ENCODE assay signal across 38 cellular contexts in genomic region chr1:95332754-95333153, GRCh38.
"Had no signal": no experiment of that assay in that cellular context is flagged by ENCODE, and none has a peak within 500 bp of the region (broad histone marks: within the 10 kb centered on the region; RNA-seq: fewer than 3 reads in every experiment).

No MANE protein-coding gene starts in this region.

- H3K4me1 Mint-ChIP-seq: activated CD4-positive, alpha-beta memory T cell treated with anti-CD3 and anti-CD28 coated beads, Interleukin-2, amount 10 ng/mL, durations not matched to agents 7 days and 5 days; activated CD4-positive, alpha-beta T cell treated with anti-CD3 and anti-CD28 coated beads for 36 hours; activated CD4-positive, alpha-beta T cell treated with anti-CD3 and anti-CD28 coated beads, Interleukin-2, amount 10 ng/mL, durations not matched to agents 24 days and 14 days; activated CD8-positive, alpha-beta memory T cell treated with anti-CD3 and anti-CD28 coated beads, Interleukin-2, amount 10 ng/mL, durations not matched to agents 7 days and 5 days; activated naive CD4-positive, alpha-beta T cell treated with anti-CD3 and anti-CD28 coated beads, Interleukin-2, amount 10 ng/mL, durations not matched to agents 7 days and 5 days; activated naive CD4-positive, alpha-beta T cell treated with anti-CD3 and anti-CD28 coated beads, Interleukin-2, amount 50 U/mL, for 24 hours; activated naive CD8-positive, alpha-beta T cell treated with anti-CD3 and anti-CD28 coated beads, Interleukin-2, amount 10 ng/mL, durations not matched to agents 7 days and 5 days; activated naive CD8-positive, alpha-beta T cell treated with anti-CD3 and anti-CD28 coated beads, Interleukin-2, amount 50 U/mL, for 24 hours; brain; central memory CD8-positive, alpha-beta T cell; WTC11 had no signal

- H3K4me1 ChIP-seq: ascending aorta had no signal

- H3K9me3 Mint-ChIP-seq: activated CD4-positive, alpha-beta memory T cell treated with anti-CD3 and anti-CD28 coated beads, Interleukin-2, amount 10 ng/mL, durations not matched to agents 7 days and 5 days; activated CD4-positive, alpha-beta T cell treated with anti-CD3 and anti-CD28 coated beads, Interleukin-2, amount 10 ng/mL, durations not matched to agents 24 days and 14 days; activated naive CD4-positive, alpha-beta T cell treated with anti-CD3 and anti-CD28 coated beads, Interleukin-2, amount 10 ng/mL, durations not matched to agents 7 days and 5 days; activated naive CD4-positive, alpha-beta T cell treated with anti-CD3 and anti-CD28 coated beads, Interleukin-2, amount 50 U/mL, for 24 hours; activated naive CD8-positive, alpha-beta T cell treated with anti-CD3 and anti-CD28 coated beads, Interleukin-2, amount 10 ng/mL, durations not matched to agents 7 days and 5 days; activated naive CD8-positive, alpha-beta T cell treated with anti-CD3 and anti-CD28 coated beads, Interleukin-2, amount 50 U/mL, for 24 hours; activated T-cell treated with anti-CD3 and anti-CD28 coated beads, Interleukin-2, amount 50 U/mL, for 24 hours; activated T-helper 2 cell treated with anti-CD3 and anti-CD28 coated beads, Interferon-gamma antibody, Interleukin-2, Interleukin-4, amounts not matched to agents 10 μg/mL and 5 μg/mL and 100 μg/mL, durations not matched to agents 14 hours and 24 hours and 36 hours; brain; central memory CD8-positive, alpha-beta T cell; T-helper 1 cell treated with Interleukin-12 subunit alpha and Interleukin-12 subunit beta and Interleukin-4 antibody, amounts not matched to agents 30 μg/mL and 1 μg/mL, for 36 hours; T-helper 2 cell treated with Interferon-gamma antibody and Interleukin-4, amounts not matched to agents 5 μg/mL and 100 μg/mL, for 36 hours; WTC11 had no signal

- H3K4me3 Mint-ChIP-seq: activated CD4-positive, alpha-beta memory T cell treated with anti-CD3 and anti-CD28 coated beads, Interleukin-2, amount 10 ng/mL, durations not matched to agents 7 days and 5 days; activated CD4-positive, alpha-beta T cell treated with anti-CD3 and anti-CD28 coated beads for 36 hours; activated CD4-positive, alpha-beta T cell treated with anti-CD3 and anti-CD28 coated beads, Interleukin-2, amount 10 ng/mL, durations not matched to agents 24 days and 14 days; activated CD8-positive, alpha-beta memory T cell treated with anti-CD3 and anti-CD28 coated beads, Interleukin-2, amount 10 ng/mL, durations not matched to agents 7 days and 5 days; activated CD8-positive, alpha-beta T cell treated with anti-CD3 and anti-CD28 coated beads, Interleukin-2, amount 10 ng/mL, durations not matched to agents 7 days and 5 days; activated naive CD4-positive, alpha-beta T cell treated with anti-CD3 and anti-CD28 coated beads, Interleukin-2, amount 10 ng/mL, durations not matched to agents 7 days and 5 days; activated naive CD4-positive, alpha-beta T cell treated with anti-CD3 and anti-CD28 coated beads, Interleukin-2, amount 50 U/mL, for 24 hours; activated naive CD8-positive, alpha-beta T cell; activated naive CD8-positive, alpha-beta T cell treated with anti-CD3 and anti-CD28 coated beads, Interleukin-2, amount 10 ng/mL, durations not matched to agents 7 days and 5 days; activated naive CD8-positive, alpha-beta T cell treated with anti-CD3 and anti-CD28 coated beads, Interleukin-2, amount 50 U/mL, for 24 hours; activated T-cell treated with anti-CD3 and anti-CD28 coated beads, Interleukin-2, amount 50 U/mL, for 24 hours; brain; central memory CD8-positive, alpha-beta T cell; T-helper 1 cell treated with Interleukin-12 subunit alpha and Interleukin-12 subunit beta and Interleukin-4 antibody, amounts not matched to agents 30 μg/mL and 1 μg/mL, for 36 hours; T-helper 2 cell treated with Interferon-gamma antibody and Interleukin-4, amounts not matched to agents 5 μg/mL and 100 μg/mL, for 36 hours; WTC11 had no signal

- H3K27me3 ChIP-seq: ascending aorta, cardiac muscle cell had no signal

- H3K4me3 ChIP-seq: ascending aorta, cardiac muscle cell had no signal

- H3K36me3 ChIP-seq: ascending aorta, cardiac muscle cell, WERI-Rb-1 had no signal

- H3K27me3 Mint-ChIP-seq: activated CD4-positive, alpha-beta memory T cell treated with anti-CD3 and anti-CD28 coated beads, Interleukin-2, amount 10 ng/mL, durations not matched to agents 7 days and 5 days; activated CD4-positive, alpha-beta T cell treated with anti-CD3 and anti-CD28 coated beads for 36 hours; activated CD4-positive, alpha-beta T cell treated with anti-CD3 and anti-CD28 coated beads, Interleukin-2, amount 10 ng/mL, durations not matched to agents 24 days and 14 days; activated CD8-positive, alpha-beta memory T cell treated with anti-CD3 and anti-CD28 coated beads, Interleukin-2, amount 10 ng/mL, durations not matched to agents 7 days and 5 days; activated naive CD4-positive, alpha-beta T cell treated with anti-CD3 and anti-CD28 coated beads, Interleukin-2, amount 10 ng/mL, durations not matched to agents 7 days and 5 days; activated naive CD8-positive, alpha-beta T cell treated with anti-CD3 and anti-CD28 coated beads, Interleukin-2, amount 10 ng/mL, durations not matched to agents 7 days and 5 days; activated naive CD8-positive, alpha-beta T cell treated with anti-CD3 and anti-CD28 coated beads, Interleukin-2, amount 50 U/mL, for 24 hours; central memory CD8-positive, alpha-beta T cell had no signal

- H3K27ac Mint-ChIP-seq: activated CD4-positive, alpha-beta memory T cell treated with anti-CD3 and anti-CD28 coated beads, Interleukin-2, amount 10 ng/mL, durations not matched to agents 7 days and 5 days; activated CD4-positive, alpha-beta T cell treated with anti-CD3 and anti-CD28 coated beads for 36 hours; activated CD4-positive, alpha-beta T cell treated with anti-CD3 and anti-CD28 coated beads, Interleukin-2, amount 10 ng/mL, durations not matched to agents 24 days and 14 days; activated CD8-positive, alpha-beta memory T cell treated with anti-CD3 and anti-CD28 coated beads, Interleukin-2, amount 10 ng/mL, durations not matched to agents 7 days and 5 days; activated CD8-positive, alpha-beta T cell treated with anti-CD3 and anti-CD28 coated beads, Interleukin-2, amount 10 ng/mL, durations not matched to agents 7 days and 5 days; activated naive CD4-positive, alpha-beta T cell treated with anti-CD3 and anti-CD28 coated beads, Interleukin-2, amount 10 ng/mL, durations not matched to agents 7 days and 5 days; activated naive CD4-positive, alpha-beta T cell treated with anti-CD3 and anti-CD28 coated beads, Interleukin-2, amount 50 U/mL, for 24 hours; activated naive CD8-positive, alpha-beta T cell; activated naive CD8-positive, alpha-beta T cell treated with anti-CD3 and anti-CD28 coated beads, Interleukin-2, amount 10 ng/mL, durations not matched to agents 7 days and 5 days; activated naive CD8-positive, alpha-beta T cell treated with anti-CD3 and anti-CD28 coated beads, Interleukin-2, amount 50 U/mL, for 24 hours; activated T-cell treated with anti-CD3 and anti-CD28 coated beads, Interleukin-2, amount 50 U/mL, for 24 hours; activated T-helper 2 cell treated with anti-CD3 and anti-CD28 coated beads, Interferon-gamma antibody, Interleukin-2, Interleukin-4, amounts not matched to agents 10 μg/mL and 5 μg/mL and 100 μg/mL, durations not matched to agents 14 hours and 24 hours and 36 hours; brain; T-helper 1 cell treated with Interleukin-12 subunit alpha and Interleukin-12 subunit beta and Interleukin-4 antibody, amounts not matched to agents 30 μg/mL and 1 μg/mL, for 36 hours; T-helper 2 cell treated with Interferon-gamma antibody and Interleukin-4, amounts not matched to agents 5 μg/mL and 100 μg/mL, for 36 hours; WTC11 had no signal

- DNase-seq: activated CD4-positive, alpha-beta memory T cell treated with anti-CD3 and anti-CD28 coated beads, Interleukin-2, amount 10 ng/mL, durations not matched to agents 7 days and 5 days; activated CD4-positive, alpha-beta T cell treated with anti-CD3 and anti-CD28 coated beads for 1 hour; activated CD4-positive, alpha-beta T cell treated with anti-CD3 and anti-CD28 coated beads for 36 hours; activated CD4-positive, alpha-beta T cell treated with anti-CD3 and anti-CD28 coated beads, Interleukin-2, amount 10 ng/mL, durations not matched to agents 24 days and 14 days; activated CD4-positive, alpha-beta T cell treated with anti-CD3 and anti-CD28 coated beads, Interleukin-2, amount 50 U/mL, for 48 hours; activated CD4-positive, CD25-positive, alpha-beta regulatory T cell; activated CD8-positive, alpha-beta memory T cell treated with anti-CD3 and anti-CD28 coated beads for 24 hours; activated CD8-positive, alpha-beta memory T cell treated with anti-CD3 and anti-CD28 coated beads, Interleukin-2, amount 10 ng/mL, durations not matched to agents 7 days and 5 days; activated CD8-positive, alpha-beta memory T cell treated with anti-CD3 and anti-CD28 coated beads, Interleukin-2, amount 50 U/mL, for 48 hours; activated CD8-positive, alpha-beta T cell treated with anti-CD3 and anti-CD28 coated beads, Interleukin-2, amount 10 ng/mL, durations not matched to agents 7 days and 5 days; activated effector memory CD4-positive, alpha-beta T cell treated with Interleukin-2 at 50 U/mL for 16 hours; activated gamma-delta T cell; activated naive CD4-positive, alpha-beta T cell treated with anti-CD3 and anti-CD28 coated beads, Interleukin-2, amount 10 ng/mL, durations not matched to agents 7 days and 5 days; activated naive CD4-positive, alpha-beta T cell treated with Interleukin-2 at 50 U/mL for 16 hours; activated naive CD8-positive, alpha-beta T cell treated with anti-CD3 and anti-CD28 coated beads, Interleukin-2, amount 10 ng/mL, durations not matched to agents 7 days and 5 days; activated naive CD8-positive, alpha-beta T cell treated with anti-CD3 and anti-CD28 coated beads, Interleukin-2, amount 50 U/mL, for 24 hours; activated T-cell treated with anti-CD3 and anti-CD28 coated beads, Interleukin-2, amount 50 U/mL, for 24 hours; activated T-cell treated with anti-CD3 and anti-CD28 coated beads, Interleukin-2, amount 50 U/mL, for 48 hours; amygdala; anterior cingulate cortex; caudate nucleus; cerebellar nuclear complex; SW 1271; T-helper 1 cell; T-helper 2 cell; T-helper 9 cell; WERI-Rb-1 had no signal

- H3K27ac ChIP-seq: ascending aorta, cardiac muscle cell, WERI-Rb-1 had no signal

- ATAC-seq: activated CD4-positive, alpha-beta T cell treated with anti-CD3 and anti-CD28 coated beads for 36 hours; activated CD4-positive, CD25-positive, alpha-beta regulatory T cell treated with anti-CD3 and anti-CD28 coated beads, Interleukin-2, amount 50 U/mL, for 24 hours; activated CD8-positive, alpha-beta memory T cell treated with anti-CD3 and anti-CD28 coated beads, Interleukin-2, amount 10 ng/mL, durations not matched to agents 7 days and 5 days; activated CD8-positive, alpha-beta T cell treated with anti-CD3 and anti-CD28 coated beads, Interleukin-2, amount 10 ng/mL, durations not matched to agents 7 days and 5 days; activated naive CD8-positive, alpha-beta T cell treated with anti-CD3 and anti-CD28 coated beads, Interleukin-2, amount 50 U/mL, for 24 hours; WTC11 had no signal

- H3K36me3 Mint-ChIP-seq: activated CD8-positive, alpha-beta memory T cell treated with anti-CD3 and anti-CD28 coated beads, Interleukin-2, amount 10 ng/mL, durations not matched to agents 7 days and 5 days; activated naive CD4-positive, alpha-beta T cell treated with anti-CD3 and anti-CD28 coated beads, Interleukin-2, amount 10 ng/mL, durations not matched to agents 7 days and 5 days; activated naive CD4-positive, alpha-beta T cell treated with anti-CD3 and anti-CD28 coated beads, Interleukin-2, amount 50 U/mL, for 24 hours; activated naive CD8-positive, alpha-beta T cell; activated naive CD8-positive, alpha-beta T cell treated with anti-CD3 and anti-CD28 coated beads, Interleukin-2, amount 10 ng/mL, durations not matched to agents 7 days and 5 days; brain; WTC11 had no signal

- H3K9me3 ChIP-seq: ascending aorta had no signal
